In the genomic region with DNA sequence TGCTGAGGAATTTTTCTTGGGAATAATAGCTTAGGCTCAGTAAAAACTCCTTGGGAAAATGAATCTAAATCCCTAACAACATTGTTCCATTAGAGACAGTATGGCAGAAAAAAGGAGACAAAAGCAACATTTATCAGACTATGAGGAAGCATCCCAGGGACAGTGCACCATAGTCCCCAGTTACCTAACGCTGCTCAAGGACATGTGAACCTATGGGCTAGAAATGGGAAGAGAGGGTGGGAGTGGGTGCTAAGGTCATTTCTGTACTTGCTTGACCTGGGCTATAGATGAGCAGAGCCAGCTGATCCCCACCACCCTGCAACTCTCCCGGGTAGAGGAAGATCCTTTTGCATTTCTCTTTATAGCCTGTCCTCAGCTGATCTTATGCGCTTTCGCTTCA, we compare ENCODE assay signal across 1 cellular context.
A peak's percentile ranks its signal among the peaks of the same experiment; 100 is the strongest.
TF ChIP-seq lines count a peak whose summit lies in the region.

No MANE protein-coding gene starts in this region.

TF ChIP-seq in HepG2, 621 proteins besides CTCF, POLR2A, EP300 and RAD21 (continued from another document):
- TF ChIP-seq HNF4A (CRISPR knock-in tag; IDR thresholded peaks at IDR 0.05) (peak; percentile 67), ZNF782 (CRISPR knock-in tag; IDR thresholded peaks at IDR 0.05; ENCODE audit: borderline replicate concordance) (no peak), SALL1 (CRISPR knock-in tag; IDR thresholded peaks at IDR 0.05) (peak; percentile 20; the same call in 1 of the 2 replicates), WIZ (CRISPR knock-in tag; IDR thresholded peaks at IDR 0.05) (peak; percentile 51; the same call in 1 of the 2 replicates), HOMEZ (CRISPR knock-in tag; IDR thresholded peaks at IDR 0.05; ENCODE audit: low read depth) (peak; percentile 28; the same call in 1 of the 2 replicates), KIAA2018 (CRISPR knock-in tag; IDR thresholded peaks at IDR 0.05; ENCODE audit: borderline replicate concordance) (no peak), SNAPC2 (CRISPR knock-in tag; IDR thresholded peaks at IDR 0.05) (no peak), SIN3B (IDR thresholded peaks at IDR 0.05; ENCODE audit: low read length) (no peak), TSC22D2 (CRISPR knock-in tag; IDR thresholded peaks at IDR 0.05; ENCODE audit: borderline replicate concordance) (no peak), ZBTB20 (CRISPR knock-in tag; IDR thresholded peaks at IDR 0.05; ENCODE audit: borderline replicate concordance, low read depth) (peak; percentile 30; the same call in 1 of the 2 replicates)
- TF ChIP-seq, protein P1, sequence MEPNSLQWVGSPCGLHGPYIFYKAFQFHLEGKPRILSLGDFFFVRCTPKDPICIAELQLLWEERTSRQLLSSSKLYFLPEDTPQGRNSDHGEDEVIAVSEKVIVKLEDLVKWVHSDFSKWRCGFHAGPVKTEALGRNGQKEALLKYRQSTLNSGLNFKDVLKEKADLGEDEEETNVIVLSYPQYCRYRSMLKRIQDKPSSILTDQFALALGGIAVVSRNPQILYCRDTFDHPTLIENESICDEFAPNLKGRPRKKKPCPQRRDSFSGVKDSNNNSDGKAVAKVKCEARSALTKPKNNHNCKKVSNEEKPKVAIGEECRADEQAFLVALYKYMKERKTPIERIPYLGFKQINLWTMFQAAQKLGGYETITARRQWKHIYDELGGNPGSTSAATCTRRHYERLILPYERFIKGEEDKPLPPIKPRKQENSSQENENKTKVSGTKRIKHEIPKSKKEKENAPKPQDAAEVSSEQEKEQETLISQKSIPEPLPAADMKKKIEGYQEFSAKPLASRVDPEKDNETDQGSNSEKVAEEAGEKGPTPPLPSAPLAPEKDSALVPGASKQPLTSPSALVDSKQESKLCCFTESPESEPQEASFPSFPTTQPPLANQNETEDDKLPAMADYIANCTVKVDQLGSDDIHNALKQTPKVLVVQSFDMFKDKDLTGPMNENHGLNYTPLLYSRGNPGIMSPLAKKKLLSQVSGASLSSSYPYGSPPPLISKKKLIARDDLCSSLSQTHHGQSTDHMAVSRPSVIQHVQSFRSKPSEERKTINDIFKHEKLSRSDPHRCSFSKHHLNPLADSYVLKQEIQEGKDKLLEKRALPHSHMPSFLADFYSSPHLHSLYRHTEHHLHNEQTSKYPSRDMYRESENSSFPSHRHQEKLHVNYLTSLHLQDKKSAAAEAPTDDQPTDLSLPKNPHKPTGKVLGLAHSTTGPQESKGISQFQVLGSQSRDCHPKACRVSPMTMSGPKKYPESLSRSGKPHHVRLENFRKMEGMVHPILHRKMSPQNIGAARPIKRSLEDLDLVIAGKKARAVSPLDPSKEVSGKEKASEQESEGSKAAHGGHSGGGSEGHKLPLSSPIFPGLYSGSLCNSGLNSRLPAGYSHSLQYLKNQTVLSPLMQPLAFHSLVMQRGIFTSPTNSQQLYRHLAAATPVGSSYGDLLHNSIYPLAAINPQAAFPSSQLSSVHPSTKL (CRISPR knock-in tag; IDR thresholded peaks at IDR 0.05) = peak; percentile 35; the same call in 1 of the 2 replicates
- TF ChIP-seq, protein P2, sequence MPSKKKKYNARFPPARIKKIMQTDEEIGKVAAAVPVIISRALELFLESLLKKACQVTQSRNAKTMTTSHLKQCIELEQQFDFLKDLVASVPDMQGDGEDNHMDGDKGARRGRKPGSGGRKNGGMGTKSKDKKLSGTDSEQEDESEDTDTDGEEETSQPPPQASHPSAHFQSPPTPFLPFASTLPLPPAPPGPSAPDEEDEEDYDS (CRISPR knock-in tag; IDR thresholded peaks at IDR 0.05) = no peak
- TF ChIP-seq, protein P3, sequence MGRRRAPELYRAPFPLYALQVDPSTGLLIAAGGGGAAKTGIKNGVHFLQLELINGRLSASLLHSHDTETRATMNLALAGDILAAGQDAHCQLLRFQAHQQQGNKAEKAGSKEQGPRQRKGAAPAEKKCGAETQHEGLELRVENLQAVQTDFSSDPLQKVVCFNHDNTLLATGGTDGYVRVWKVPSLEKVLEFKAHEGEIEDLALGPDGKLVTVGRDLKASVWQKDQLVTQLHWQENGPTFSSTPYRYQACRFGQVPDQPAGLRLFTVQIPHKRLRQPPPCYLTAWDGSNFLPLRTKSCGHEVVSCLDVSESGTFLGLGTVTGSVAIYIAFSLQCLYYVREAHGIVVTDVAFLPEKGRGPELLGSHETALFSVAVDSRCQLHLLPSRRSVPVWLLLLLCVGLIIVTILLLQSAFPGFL (CRISPR knock-in tag; IDR thresholded peaks at IDR 0.05) = no peak
TF ChIP-seq in HepG2: peak in this region for 11.
